In genomic region chr7:27329917-27330316, GRCh38 we compare ENCODE assay signal across 21 cellular contexts.
DNase-seq lines count a peak whose midpoint lies in the region; TF ChIP-seq lines count a peak whose summit lies in the region.
"Had no signal": no experiment of that assay in that cellular context is flagged by ENCODE, and none has a peak within 500 bp of the region (broad histone marks: within the 10 kb centered on the region; RNA-seq: fewer than 3 reads in every experiment).

No MANE protein-coding gene starts in this region.

- no peak overlapping the region for H3K4me2 ChIP-seq in neural cell (ENCODE audit: low read length)

- peaks cover 3 to 7% (median 6%) of the 10 kb centered on the region in 3 donors for H3K27me3 Mint-ChIP-seq in immature natural killer cell (ENCODE audit: low read depth in 3 of 3)

- peaks cover 0 to 16% (median 3%) of the 10 kb centered on the region in 6 donors for H3K9me3 Mint-ChIP-seq in immature natural killer cell

- DNase-seq in NCI-H1105 treated with DMSO at 0.1 percent for 48 hours (lab: John Stamatoyannopoulos, UW): peak; percentile 10
- no peak for DNase-seq in NCI-H1105 (lab: John Stamatoyannopoulos, UW)
- DNase-seq in brain microvascular endothelial cell: no peak
- no peak for DNase-seq in anterior cingulate cortex (lab: John Stamatoyannopoulos, UW)
- no peak for DNase-seq in NCI-H2227 (lab: John Stamatoyannopoulos, UW; ENCODE audit: unreplicated experiment)
- no peak for DNase-seq in immature natural killer cell
- DNase-seq: activated CD4-positive, CD25-positive, alpha-beta regulatory T cell; activated gamma-delta T cell; aorta; CD8-positive, alpha-beta memory T cell; GDM1; hypothalamus; NCI-H187 treated with DMSO at 0.1 percent for 48 hours; spleen; stimulated activated naive CD4-positive, alpha-beta T cell; T-cell; upper lobe of right lung had no signal

- no peaks in the 10 kb centered on the region for H3K27me3 ChIP-seq in brain microvascular endothelial cell (replicated peaks)
- no peaks in the 10 kb centered on the region for H3K27me3 ChIP-seq in neural cell (ENCODE audit: insufficient read depth, low read depth, low read length)
- H3K27me3 ChIP-seq: esophagus muscularis mucosa, spleen, upper lobe of right lung had no signal

- no peak overlapping the region for H3K9ac ChIP-seq in neural cell (ENCODE audit: low read length)

- H3K4me1 Mint-ChIP-seq in immature natural killer cell: no peaks in the 10 kb centered on the region
- H3K4me1 Mint-ChIP-seq: CD8-positive, alpha-beta memory T cell; T-cell had no signal

- no peaks in the 10 kb centered on the region for H3F3A ChIP-seq in neural cell (ENCODE audit: insufficient read depth, low read length, poor library complexity, severe bottlenecking)

- H3K79me2 ChIP-seq in neural cell (replicated peaks; ENCODE audit: insufficient read depth, low read length): no peaks in the 10 kb centered on the region

- no peaks in the 10 kb centered on the region for H3K9me3 ChIP-seq in neural cell (ENCODE audit: low read length)
- H3K9me3 ChIP-seq: prostate gland, upper lobe of right lung had no signal

- no peak overlapping the region for H3K4me3 Mint-ChIP-seq in immature natural killer cell
- H3K4me3 Mint-ChIP-seq: CD8-positive, alpha-beta memory T cell; T-cell had no signal

- no peak overlapping the region for H3K27ac Mint-ChIP-seq in immature natural killer cell
- H3K27ac Mint-ChIP-seq: CD8-positive, alpha-beta memory T cell; T-cell had no signal

- no peaks in the 10 kb centered on the region for H3K9me2 ChIP-seq in neural cell (ENCODE audit: insufficient read depth, low read length)

- no peak overlapping the region for H2AFZ ChIP-seq in neural cell (ENCODE audit: low read depth, low read length)

- no peaks in the 10 kb centered on the region for H4K20me1 ChIP-seq in neural cell (ENCODE audit: insufficient read depth)

- in situ Hi-C loops in brain microvascular endothelial cell (cut with HindIII; ENCODE audit: low pct_ligation_motif_present, low sequenced_read_pairs): no loop called here

- H3K27ac ChIP-seq in brain microvascular endothelial cell (no peak overlapping the region), neural cell (ENCODE audit: low read length) (no peak overlapping the region)
- H3K27ac ChIP-seq: esophagus muscularis mucosa, prostate gland, spleen, upper lobe of right lung had no signal

- TF ChIP-seq RAD21 in Ishikawa (IDR thresholded peaks at IDR 0.05; ENCODE audit: low read depth): peak; percentile 25
- TF ChIP-seq RAD21 in neural cell (conservative IDR thresholded peaks at IDR 0.05): no peak

- TF ChIP-seq CTCF in brain microvascular endothelial cell (IDR thresholded peaks at IDR 0.05; ENCODE audit: low read depth, low read length, missing control alignments) (peak; percentile 17), neural cell (IDR thresholded peaks at IDR 0.05; ENCODE audit: poor library complexity, severe bottlenecking) (peak; percentile 9)

- H3K36me3 Mint-ChIP-seq in immature natural killer cell: no peaks in the 10 kb centered on the region
- H3K36me3 Mint-ChIP-seq: T-cell had no signal

- TF ChIP-seq EP300 in Ishikawa (IDR thresholded peaks at IDR 0.05; ENCODE audit: borderline replicate concordance): no peak
- no peak for TF ChIP-seq EP300 in neural cell (conservative IDR thresholded peaks at IDR 0.05; ENCODE audit: poor library complexity, severe bottlenecking)

- H3K4me3 ChIP-seq in brain microvascular endothelial cell (ENCODE audit: low read depth, low read length): no peak overlapping the region
- H3K4me3 ChIP-seq in neural cell (ENCODE audit: low read length): no peak overlapping the region
- H3K4me3 ChIP-seq: esophagus muscularis mucosa, prostate gland, spleen, upper lobe of right lung had no signal

- H3K36me3 ChIP-seq in brain microvascular endothelial cell (replicated peaks): no peaks in the 10 kb centered on the region
- H3K36me3 ChIP-seq in neural cell (ENCODE audit: insufficient read depth, low read length): no peaks in the 10 kb centered on the region
- H3K36me3 ChIP-seq: esophagus muscularis mucosa, prostate gland, spleen, upper lobe of right lung had no signal

TF ChIP-seq in Ishikawa, 13 proteins besides CTCF, POLR2A, EP300 and RAD21:
- TF ChIP-seq MAX (IDR thresholded peaks at IDR 0.05) (no peak), TEAD4 (IDR thresholded peaks at IDR 0.05) (no peak), CEBPB (IDR thresholded peaks at IDR 0.05) (no peak), TAF1 (IDR thresholded peaks at IDR 0.05; ENCODE audit: low read depth) (no peak), REST (IDR thresholded peaks at IDR 0.05; ENCODE audit: low read depth) (no peak), YY1 (IDR thresholded peaks at IDR 0.05; ENCODE audit: low read depth) (no peak)

TF ChIP-seq in neural cell, 6 proteins besides CTCF, POLR2A, EP300 and RAD21:
- TF ChIP-seq MXI1 (conservative IDR thresholded peaks at IDR 0.05; ENCODE audit: poor library complexity, severe bottlenecking): no peak
- no peak for TF ChIP-seq EZH2 (IDR thresholded peaks at IDR 0.05; ENCODE audit: borderline replicate concordance, insufficient read depth, low read length, poor library complexity, severe bottlenecking)
- no peak for TF ChIP-seq SMC3 (conservative IDR thresholded peaks at IDR 0.05; ENCODE audit: poor library complexity)
- no peak for TF ChIP-seq REST (IDR thresholded peaks at IDR 0.05; ENCODE audit: borderline replicate concordance)
- TF ChIP-seq POLR2AphosphoS5 (IDR thresholded peaks at IDR 0.05): no peak
TF ChIP-seq in neural cell: peak in this region for 0.
